ENCODE assay signal across 8 cellular contexts in the genomic region with DNA sequence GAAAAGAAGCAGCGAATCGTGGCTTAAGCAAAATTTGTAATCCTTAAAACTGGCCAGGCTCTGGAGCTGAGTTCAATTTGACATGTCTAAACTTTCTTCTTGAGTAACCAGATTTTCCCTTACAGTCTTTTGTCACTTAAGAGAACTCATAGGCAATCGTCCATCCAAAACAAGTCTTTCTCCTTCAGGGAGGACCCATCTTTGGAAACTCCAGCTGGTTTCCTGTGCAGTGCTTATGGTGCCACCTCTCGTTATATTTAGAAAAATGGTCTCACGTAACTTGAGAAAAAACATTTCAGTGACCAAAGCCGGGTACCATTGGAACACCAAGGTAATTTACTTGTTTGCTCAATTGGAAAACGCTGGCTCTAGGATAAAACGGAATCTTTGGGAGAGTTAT. TPM values are rescaled to one million over a fixed set of nuclear protein-coding genes. Genes with fewer than 3 reads are reported as not detected.
A peak's percentile ranks its signal among the peaks of the same experiment; 100 is the strongest.
DNase-seq lines count a peak whose midpoint lies in the region; ATAC-seq and TF ChIP-seq lines count a peak whose summit lies in the region.

No MANE protein-coding gene starts in this region.

- no peak overlapping the region for H4K5ac ChIP-seq in mesendoderm (ENCODE audit: low read length)

- H3K4me1 ChIP-seq in fibroblast of lung (ENCODE audit: control insufficient read depth, extremely low read depth, insufficient read depth, low read length) (peaks cover 15% of the 10 kb centered on the region), psoas muscle (peaks cover 31% of the 10 kb centered on the region), mesendoderm (ENCODE audit: control insufficient read depth, low read depth, low read length) (peaks cover 7% of the 10 kb centered on the region)

- no peaks in the 10 kb centered on the region for H4K20me1 ChIP-seq in fibroblast of lung (ENCODE audit: control insufficient read depth, extremely low read depth, insufficient read depth, low read length)

- H3K9ac ChIP-seq in fibroblast of lung (ENCODE audit: insufficient read depth, low read length) (no peak overlapping the region), mesendoderm (ENCODE audit: low read length) (no peak overlapping the region)

- no peak for ATAC-seq in T-helper 17 cell
- peak in 1 of 4 donors; percentile 28 for ATAC-seq in psoas muscle
- ATAC-seq in GM18868 (IDR thresholded peaks at IDR 0.05; ENCODE audit: unreplicated experiment), result no peak

- DNase-seq in activated CD4-positive, alpha-beta T cell treated with anti-CD3 and anti-CD28 coated beads, Interleukin-2, amount 10 ng/mL, durations not matched to agents 7 days and 5 days, result peak; percentile 48
- no peak for DNase-seq in activated CD4-positive, alpha-beta T cell treated with anti-CD3 and anti-CD28 coated beads for 48 hours
- DNase-seq in T-helper 17 cell (no peak), fibroblast of lung (ENCODE audit: low read depth in 2 of 2) (peak; percentile 43 to 69), psoas muscle (no peak), NCI-H345 treated with DMSO at 0.1 percent for 48 hours (lab: John Stamatoyannopoulos, UW; ENCODE audit: unreplicated experiment) (no peak), mesendoderm (no peak)

- peaks cover 46% of the 10 kb centered on the region for H3K4me1 Mint-ChIP-seq in activated CD4-positive, alpha-beta T cell treated with anti-CD3 and anti-CD28 coated beads, Interleukin-2, amount 10 ng/mL, durations not matched to agents 7 days and 5 days
- H3K4me1 Mint-ChIP-seq in T-helper 17 cell, result peaks cover 40% of the 10 kb centered on the region

- no peak overlapping the region for H2BK5ac ChIP-seq in mesendoderm (ENCODE audit: low read length)

- H3K56ac ChIP-seq in mesendoderm (ENCODE audit: low read length), result no peak overlapping the region

- H3K18ac ChIP-seq in mesendoderm (ENCODE audit: low read length), result no peak overlapping the region

- peak overlapping the region; percentile 94 for H3K27ac Mint-ChIP-seq in activated CD4-positive, alpha-beta T cell treated with anti-CD3 and anti-CD28 coated beads, Interleukin-2, amount 10 ng/mL, durations not matched to agents 7 days and 5 days
- peak overlapping the region; percentile 98 for H3K27ac Mint-ChIP-seq in T-helper 17 cell

- peaks cover 3% of the 10 kb centered on the region for H3K36me3 Mint-ChIP-seq in activated CD4-positive, alpha-beta T cell treated with anti-CD3 and anti-CD28 coated beads, Interleukin-2, amount 10 ng/mL, durations not matched to agents 7 days and 5 days (ENCODE audit: low read depth)
- no peaks in the 10 kb centered on the region for H3K36me3 Mint-ChIP-seq in T-helper 17 cell (ENCODE audit: low read depth)

- H3K27me3 ChIP-seq in fibroblast of lung (ENCODE audit: control insufficient read depth, insufficient read depth, low read length) (no peaks in the 10 kb centered on the region), psoas muscle (ENCODE audit: insufficient read depth in 3 of 3, low read length in 2 of 3) (no peaks in the 10 kb centered on the region), mesendoderm (ENCODE audit: insufficient read depth, low read length, poor library complexity) (no peaks in the 10 kb centered on the region)

- no peaks in the 10 kb centered on the region for H3K9me3 Mint-ChIP-seq in activated CD4-positive, alpha-beta T cell treated with anti-CD3 and anti-CD28 coated beads, Interleukin-2, amount 10 ng/mL, durations not matched to agents 7 days and 5 days

- H3K36me3 ChIP-seq in fibroblast of lung (ENCODE audit: control insufficient read depth, insufficient read depth, low read length) (no peaks in the 10 kb centered on the region), psoas muscle (ENCODE audit: insufficient read depth in 1 of 2, low read depth in 1 of 2) (no peaks in the 10 kb centered on the region), mesendoderm (ENCODE audit: control insufficient read depth, insufficient read depth, low read length) (no peaks in the 10 kb centered on the region)

- H3K23ac ChIP-seq in mesendoderm (ENCODE audit: low read length), result no peak overlapping the region

- peak overlapping the region; percentile 87 for H3K4me3 Mint-ChIP-seq in activated CD4-positive, alpha-beta T cell treated with anti-CD3 and anti-CD28 coated beads, Interleukin-2, amount 10 ng/mL, durations not matched to agents 7 days and 5 days
- peak overlapping the region; percentile 91 for H3K4me3 Mint-ChIP-seq in T-helper 17 cell

- H4K8ac ChIP-seq in mesendoderm (ENCODE audit: low read depth, low read length), result no peak overlapping the region

- H3K27me3 Mint-ChIP-seq in activated CD4-positive, alpha-beta T cell treated with anti-CD3 and anti-CD28 coated beads, Interleukin-2, amount 10 ng/mL, durations not matched to agents 7 days and 5 days, result peaks cover 3% of the 10 kb centered on the region
- no peaks in the 10 kb centered on the region for H3K27me3 Mint-ChIP-seq in T-helper 17 cell

- intact Hi-C loops in psoas muscle (cut with DNase I), result loop anchor here in 1 of 2 donors (2.0 to 10.0 kb wide), 2 partner anchors 75 to 259 kb away; partner anchors contain the start of gene UBE2G2

- H3K4me2 ChIP-seq in fibroblast of lung (ENCODE audit: extremely low read depth, insufficient read depth, low read length) (peak overlapping the region; percentile 91), mesendoderm (ENCODE audit: low read length) (no peak overlapping the region)

- peaks cover 7% of the 10 kb centered on the region for H3K79me1 ChIP-seq in mesendoderm (ENCODE audit: low read length)

- H2AFZ ChIP-seq in fibroblast of lung (ENCODE audit: low read length), result peak overlapping the region; percentile 15

- H3K27ac ChIP-seq in fibroblast of lung (ENCODE audit: insufficient read depth, low read length) (no peak overlapping the region), psoas muscle (peak overlapping the region; percentile 97), mesendoderm (ENCODE audit: low read depth, low read length) (no peak overlapping the region)

- TF ChIP-seq CTCF in fibroblast of lung (conservative IDR thresholded peaks at IDR 0.05 in 1 of 2, IDR thresholded peaks at IDR 0.05 in 1 of 2; ENCODE audit: low read depth in 1 of 2, low read length in 2 of 2) (no peak), psoas muscle (IDR thresholded peaks at IDR 0.05) (no peak)

- H2BK15ac ChIP-seq in mesendoderm (replicated peaks; ENCODE audit: low read depth), result no peak overlapping the region

- H3K4ac ChIP-seq in mesendoderm (ENCODE audit: low read depth, low read length), result no peak overlapping the region

- H3K9me3 ChIP-seq in T-helper 17 cell (ENCODE audit: control insufficient read depth, low read length, poor library complexity, severe bottlenecking) (no peaks in the 10 kb centered on the region), fibroblast of lung (ENCODE audit: control insufficient read depth, insufficient read depth, low read depth, low read length) (no peaks in the 10 kb centered on the region), psoas muscle (no peaks in the 10 kb centered on the region)

- H3K79me2 ChIP-seq in fibroblast of lung (ENCODE audit: control insufficient read depth, insufficient read depth, low read length) (peaks cover 29% of the 10 kb centered on the region), mesendoderm (ENCODE audit: control insufficient read depth, insufficient read depth, low read length) (peaks cover 28% of the 10 kb centered on the region)

- no peak overlapping the region for H2AK5ac ChIP-seq in mesendoderm (ENCODE audit: low read length)

- H3K4me3 ChIP-seq in fibroblast of lung (replicated peaks in 1 of 4; ENCODE audit: control extremely low read depth in 1 of 4, insufficient read depth in 1 of 4, low read depth in 3 of 4, low read length in 4 of 4) (peak overlapping the region in 2 of 4 experiments; percentile 35 to 90), psoas muscle (peak overlapping the region; percentile 90), mesendoderm (ENCODE audit: low read length) (no peak overlapping the region)

- no peak overlapping the region for H2BK120ac ChIP-seq in mesendoderm (ENCODE audit: low read depth, low read length)

- CTCF ChIA-PET in activated CD4-positive, alpha-beta T cell treated with anti-CD3 and anti-CD28 coated beads, Interleukin-2, amount 10 ng/mL, durations not matched to agents 7 days and 5 days (lab: Charles Lee), result interaction anchor here (0.9 to 3.5 kb wide), 7 partner anchors 8 to 82 kb away, joined by 3 to 10 read pairs (median 5); no protein-coding TSS in a partner anchor

- POLR2A ChIA-PET in activated CD4-positive, alpha-beta T cell treated with anti-CD3 and anti-CD28 coated beads, Interleukin-2, amount 10 ng/mL, durations not matched to agents 7 days and 5 days (lab: Charles Lee), result no interaction called here

- 12 to 22% (median 12%) methylated on average over 8 of the region's 8 CpGs for WGBS in psoas muscle, 3 donors
- no CpG with 5 or more reads among the region's 8 CpGs for WGBS in mesendoderm (ENCODE audit: extremely low coverage, insufficient coverage, low lambda C conversion rate)

RNA-seq across cellular contexts. Expression of gene PTTG1IP, which starts 1.9 kb away (rescaled TPM):
- 10 to 100 TPM; 70.2 to 79.9 TPM for total RNA-seq in activated CD4-positive, alpha-beta T cell treated with anti-CD3 and anti-CD28 coated beads, Interleukin-2, amount 10 ng/mL, durations not matched to agents 7 days and 5 days
- total RNA-seq in T-helper 17 cell (100 to 1,000 TPM in 1 of 2 donors, 10 to 100 TPM in 1; 98.4 to 123 TPM), fibroblast of lung (159 and 240 TPM in 2 replicates), psoas muscle (10 to 100 TPM; 49.6 to 72.1 (median 66.5) TPM)
- polyA plus RNA-seq in fibroblast of lung (209 and 229 TPM in 2 replicates), psoas muscle (100 to 1,000 TPM in 1 of 3 donors, 10 to 100 TPM in 2; 57.1 to 108 (median 69.3) TPM)
- polyA plus RNA-seq in fibroblast of lung (2012), result 167 and 182 TPM in 2 replicates
- 164 and 171 TPM in 2 replicates for polyA minus RNA-seq in fibroblast of lung (ENCODE audit: low replicate concordance)
- 106 TPM for polyA plus RNA-seq in mesendoderm (2013, experiment 1 of 2)
- 104 TPM for polyA plus RNA-seq in mesendoderm (2013, experiment 2 of 2)

RNA-seq across cellular contexts. Expression of gene ITGB2, which starts 45.4 kb away (rescaled TPM):
- total RNA-seq in activated CD4-positive, alpha-beta T cell treated with anti-CD3 and anti-CD28 coated beads, Interleukin-2, amount 10 ng/mL, durations not matched to agents 7 days and 5 days, result 100 to 1,000 TPM; 439 to 500 TPM
- 100 to 1,000 TPM; 248 to 359 TPM for total RNA-seq in T-helper 17 cell
- total RNA-seq in fibroblast of lung, result not detected in 2 replicates
- polyA plus RNA-seq in fibroblast of lung, result 0.05 TPM in 1 of 2 replicates, not detected in the other
- not detected in 2 replicates for polyA plus RNA-seq in fibroblast of lung (2012)
- polyA minus RNA-seq in fibroblast of lung (ENCODE audit: low replicate concordance), result 0.63 TPM in 1 of 2 replicates, not detected in the other
- total RNA-seq in psoas muscle, result 10 to 100 TPM in 3 of 4 donors, 1 to 10 TPM in 1; 8.3 to 11.7 (median 11.0) TPM
- polyA plus RNA-seq in psoas muscle, result 1 to 10 TPM; 2.5 to 4.6 (median 2.7) TPM
- 1.0 TPM for polyA plus RNA-seq in mesendoderm (2013, experiment 1 of 2)
- 1.1 TPM for polyA plus RNA-seq in mesendoderm (2013, experiment 2 of 2)

RNA-seq across cellular contexts. Expression of gene SUMO3, which starts 57.5 kb away (rescaled TPM):
- total RNA-seq in activated CD4-positive, alpha-beta T cell treated with anti-CD3 and anti-CD28 coated beads, Interleukin-2, amount 10 ng/mL, durations not matched to agents 7 days and 5 days, result 10 to 100 TPM; 91.1 to 97.9 TPM
- total RNA-seq in T-helper 17 cell (10 to 100 TPM; 62.1 to 73.4 TPM), fibroblast of lung (74.2 and 96.3 TPM in 2 replicates), psoas muscle (10 to 100 TPM; 50.2 to 78.7 (median 65.6) TPM)
- polyA plus RNA-seq in fibroblast of lung (190 and 230 TPM in 2 replicates), psoas muscle (10 to 100 TPM; 38.6 to 86.6 (median 58.7) TPM)
- 125 and 162 TPM in 2 replicates for polyA plus RNA-seq in fibroblast of lung (2012)
- polyA minus RNA-seq in fibroblast of lung (ENCODE audit: low replicate concordance), result 39.3 and 58.6 TPM in 2 replicates
- 156 TPM for polyA plus RNA-seq in mesendoderm (2013, experiment 1 of 2)
- polyA plus RNA-seq in mesendoderm (2013, experiment 2 of 2), result 154 TPM

Comparison
In these comparisons a context has a peak if more than half of its experiments do, and no peak if none do; other contexts are left out.
1. DNase-seq: peak in activated CD4-positive, alpha-beta T cell treated with anti-CD3 and anti-CD28 coated beads, Interleukin-2, amount 10 ng/mL, durations not matched to agents 7 days and 5 days (single experiment) and fibroblast of lung (2 of 2); none in activated CD4-positive, alpha-beta T cell treated with anti-CD3 and anti-CD28 coated beads for 48 hours (single experiment), T-helper 17 cell (0 of 3), psoas muscle (0 of 2), NCI-H345 treated with DMSO at 0.1 percent for 48 hours (single experiment) and mesendoderm (single experiment).
2. RNA of gene ITGB2, which starts 45.4 kb away (total RNA-seq): 439 to 500 TPM in activated CD4-positive, alpha-beta T cell treated with anti-CD3 and anti-CD28 coated beads, Interleukin-2, amount 10 ng/mL, durations not matched to agents 7 days and 5 days and 248 to 359 TPM in T-helper 17 cell; 8.3 to 11.7 TPM in psoas muscle and not detected in fibroblast of lung; every median in the first group is over 10 times any median in the second.